Comparison of ENCODE assay signal across 10 cellular contexts in genomic region chr1:50418600-50419109, GRCh38. TPM values are rescaled to one million over a fixed set of nuclear protein-coding genes. Genes with fewer than 3 reads are reported as not detected.
DNase-seq lines count a peak whose midpoint lies in the region; ATAC-seq and TF ChIP-seq lines count a peak whose summit lies in the region.
"Had no signal": no experiment of that assay in that cellular context is flagged by ENCODE, and none has a peak within 500 bp of the region (broad histone marks: within the 10 kb centered on the region; RNA-seq: fewer than 3 reads in every experiment).

No MANE protein-coding gene starts in this region.

- DNase-seq in Calu3 (peak; percentile 18), hepatic stellate cell (ENCODE audit: low spot score) (peak; percentile 27), psoas muscle (peak in 1 of 2 donors; percentile 53), ovary (no peak), NCI-H1694 (lab: John Stamatoyannopoulos, UW) (no peak), 8988T (no peak)
- DNase-seq in activated CD8-positive, alpha-beta T cell treated with anti-CD3 and anti-CD28 coated beads for 36 hours = no peak
- DNase-seq: DMS153, NCI-H2081 had no signal

- TF ChIP-seq POLR2A in ovary (IDR thresholded peaks at IDR 0.05) = no peak

- POLR2A ChIA-PET in activated CD8-positive, alpha-beta T cell treated with anti-CD3 and anti-CD28 coated beads for 36 hours (lab: Charles Lee) = no interaction called here

- BruUV-seq in Calu3 (replicated peaks; lab: Mats Ljungman, UMichigan) = no TSS peak

- H3K4me3 ChIP-seq in psoas muscle = peak overlapping the region; percentile 62
- no peak overlapping the region for H3K4me3 ChIP-seq in ovary

- H3K9me3 ChIP-seq in psoas muscle = no peaks in the 10 kb centered on the region
- no peaks in the 10 kb centered on the region for H3K9me3 ChIP-seq in ovary

- TF ChIP-seq EP300 in ovary (IDR thresholded peaks at IDR 0.05) = no peak

- peak; percentile 5 for ATAC-seq in activated CD8-positive, alpha-beta T cell treated with anti-CD3 and anti-CD28 coated beads for 36 hours
- peak; percentile 33 to 46 (median 40) for ATAC-seq in psoas muscle
- no peak for ATAC-seq in GM19397 (IDR thresholded peaks at IDR 0.05; ENCODE audit: unreplicated experiment)

- H3K9me3 Mint-ChIP-seq in Calu3 (ENCODE audit: low read depth, unreplicated experiment) = no peaks in the 10 kb centered on the region
- H3K9me3 Mint-ChIP-seq in activated CD8-positive, alpha-beta T cell treated with anti-CD3 and anti-CD28 coated beads for 36 hours = no peaks in the 10 kb centered on the region

- H3K27ac ChIP-seq in psoas muscle (no peak overlapping the region), ovary (no peak overlapping the region)

- H3K4me1 Mint-ChIP-seq in Calu3 (ENCODE audit: low read depth, unreplicated experiment) = peaks cover 8% of the 10 kb centered on the region
- H3K4me1 Mint-ChIP-seq in activated CD8-positive, alpha-beta T cell treated with anti-CD3 and anti-CD28 coated beads for 36 hours (ENCODE audit: low read depth) = peaks cover 37% of the 10 kb centered on the region

- peaks cover 15% of the 10 kb centered on the region for H3K36me3 Mint-ChIP-seq in Calu3 (ENCODE audit: insufficient read depth, unreplicated experiment)
- H3K36me3 Mint-ChIP-seq in activated CD8-positive, alpha-beta T cell treated with anti-CD3 and anti-CD28 coated beads for 36 hours (ENCODE audit: low read depth) = peaks cover 3% of the 10 kb centered on the region

- H3K36me3 ChIP-seq in psoas muscle (ENCODE audit: insufficient read depth in 1 of 2, low read depth in 1 of 2) (no peaks in the 10 kb centered on the region), ovary (no peaks in the 10 kb centered on the region)

- H3K27me3 ChIP-seq in psoas muscle (ENCODE audit: insufficient read depth in 3 of 3, low read length in 2 of 3) = peaks cover 5 to 99% (median 69%) of the 10 kb centered on the region in 3 donors
- H3K27me3 ChIP-seq in ovary = peaks cover 18% of the 10 kb centered on the region

- H3K4me1 ChIP-seq in psoas muscle (peaks cover 11% of the 10 kb centered on the region), ovary (ENCODE audit: insufficient read depth) (peaks cover 5% of the 10 kb centered on the region)

- 1% methylated on average over 42 to 64 of the region's 64 CpGs for WGBS in psoas muscle, 3 donors
- WGBS in ovary, 3 donors = 1 to 4% (median 2%) methylated on average over 30 to 64 of the region's 64 CpGs

- peaks cover 61% of the 10 kb centered on the region for H3K27me3 Mint-ChIP-seq in Calu3 (ENCODE audit: unreplicated experiment)
- H3K27me3 Mint-ChIP-seq in activated CD8-positive, alpha-beta T cell treated with anti-CD3 and anti-CD28 coated beads for 36 hours = peaks cover 78% of the 10 kb centered on the region

- peak overlapping the region; percentile 67 for H3K4me3 Mint-ChIP-seq in Calu3 (ENCODE audit: low read depth, unreplicated experiment)
- no peak overlapping the region for H3K4me3 Mint-ChIP-seq in activated CD8-positive, alpha-beta T cell treated with anti-CD3 and anti-CD28 coated beads for 36 hours

- H3K27ac Mint-ChIP-seq in Calu3 (ENCODE audit: unreplicated experiment) = no peak overlapping the region
- no peak overlapping the region for H3K27ac Mint-ChIP-seq in activated CD8-positive, alpha-beta T cell treated with anti-CD3 and anti-CD28 coated beads for 36 hours

- intact Hi-C loops in Calu3 (cut with micrococcal nuclease; ENCODE audit: unreplicated experiment) = no loop called here
- intact Hi-C loops in activated CD8-positive, alpha-beta T cell treated with anti-CD3 and anti-CD28 coated beads for 36 hours (cut with micrococcal nuclease) = no loop called here
- intact Hi-C loops in psoas muscle (cut with DNase I) = no loop called here
- intact Hi-C loops in ovary (cut with DNase I) = no loop called here

- TF ChIP-seq CTCF in Calu3 (IDR thresholded peaks at IDR 0.05; ENCODE audit: unreplicated experiment) (no peak), psoas muscle (IDR thresholded peaks at IDR 0.05) (no peak), ovary (IDR thresholded peaks at IDR 0.05) (no peak)
- no peak for TF ChIP-seq CTCF in activated CD8-positive, alpha-beta T cell treated with anti-CD3 and anti-CD28 coated beads for 36 hours (IDR thresholded peaks at IDR 0.05)

- CTCF ChIA-PET in Calu3 (lab: Charles Lee) = no interaction called here
- CTCF ChIA-PET in activated CD8-positive, alpha-beta T cell treated with anti-CD3 and anti-CD28 coated beads for 36 hours (lab: Charles Lee) = no interaction called here

RNA-seq across cellular contexts. Expression of gene DMRTA2, which starts 4.6 kb away (rescaled TPM):
- total RNA-seq in Calu3 (2022) = 0.19 and 0.37 TPM in 2 replicates
- total RNA-seq in activated CD8-positive, alpha-beta T cell treated with anti-CD3 and anti-CD28 coated beads for 36 hours = not detected
- total RNA-seq in psoas muscle = not detected
- under 1 TPM in 1 of 3 donors, not detected in 2; 0.01 TPM for polyA plus RNA-seq in psoas muscle
- under 1 TPM in 1 of 7 donors, not detected in 6; 0.11 TPM for total RNA-seq in ovary
- not detected for polyA plus RNA-seq in ovary

Comparison
In these comparisons a context has a peak if more than half of its experiments do, and no peak if none do; other contexts are left out.
1. DNase-seq: peak in Calu3 (single experiment) and hepatic stellate cell (single experiment); none in activated CD8-positive, alpha-beta T cell treated with anti-CD3 and anti-CD28 coated beads for 36 hours (single experiment), ovary (0 of 5), NCI-H1694 (single experiment) and 8988T (single experiment).